Comparison of ENCODE assay signal across 19 cellular contexts in the genomic region with DNA sequence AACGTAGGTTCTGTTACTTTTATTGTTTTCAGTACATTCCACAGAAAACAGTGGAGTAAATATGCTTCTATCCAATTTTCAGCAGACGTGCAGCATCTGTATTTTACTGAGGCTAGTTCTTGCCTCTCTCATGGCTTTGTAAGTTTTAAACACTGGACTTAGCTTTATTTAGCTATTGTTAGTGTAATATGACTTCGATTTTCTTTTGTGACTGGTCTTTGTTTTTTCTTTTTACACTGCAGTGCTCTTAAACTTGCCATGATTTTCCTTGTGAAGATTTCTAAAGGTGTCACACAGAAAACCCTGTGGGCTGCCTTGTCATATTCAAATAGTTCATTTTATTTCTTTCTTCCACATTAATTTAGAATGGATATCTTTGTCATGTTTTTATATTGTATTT.
DNase-seq lines count a peak whose midpoint lies in the region; ATAC-seq and TF ChIP-seq lines count a peak whose summit lies in the region.
"Had no signal": no experiment of that assay in that cellular context is flagged by ENCODE, and none has a peak within 500 bp of the region (broad histone marks: within the 10 kb centered on the region; RNA-seq: fewer than 3 reads in every experiment).

No MANE protein-coding gene starts in this region.

- H3K27ac ChIP-seq in IMR-90 (ENCODE audit: insufficient read depth, low read length) (no peak overlapping the region), neural cell (ENCODE audit: low read length) (no peak overlapping the region), smooth muscle cell (ENCODE audit: low read depth) (no peak overlapping the region)
- H3K27ac ChIP-seq: A549 had no signal

- no CpG with 5 or more reads among the region's 3 CpGs for WGBS in IMR-90 (ENCODE audit: extremely low coverage in 2 of 2, insufficient read length in 1 of 2), 2 experiments
- 84% methylated on average over 3 of the region's 3 CpGs for WGBS in smooth muscle cell (ENCODE audit: low lambda C conversion rate)

- intact Hi-C loops in IMR-90 (cut with micrococcal nuclease), result no loop called here

- H3K36me3 ChIP-seq in IMR-90 (ENCODE audit: control insufficient read depth, insufficient read depth, low read length) (no peaks in the 10 kb centered on the region), neural cell (ENCODE audit: insufficient read depth, low read length) (no peaks in the 10 kb centered on the region), smooth muscle cell (ENCODE audit: low read depth) (no peaks in the 10 kb centered on the region)

- no peak overlapping the region for H2AK9ac ChIP-seq in IMR-90 (replicated peaks; ENCODE audit: low read depth, low read length, poor library complexity)

- H3K4me3 ChIP-seq in IMR-90 (ENCODE audit: insufficient read depth, low read depth, low read length), result no peak overlapping the region
- no peak overlapping the region for H3K4me3 ChIP-seq in neural cell (ENCODE audit: low read length)
- no peak overlapping the region for H3K4me3 ChIP-seq in smooth muscle cell
- H3K4me3 ChIP-seq: A549, GM12878 had no signal

- TF ChIP-seq RAD21 in IMR-90 (IDR thresholded peaks at IDR 0.05; ENCODE audit: low read length), result no peak
- no peak for TF ChIP-seq RAD21 in neural cell (conservative IDR thresholded peaks at IDR 0.05)

- in situ Hi-C loops in IMR-90 (cut with MboI; ENCODE audit: low sequenced_read_pairs), result no loop called here

- no peak overlapping the region for H2BK120ac ChIP-seq in IMR-90 (ENCODE audit: low read depth, low read length)

- dilution Hi-C loops in IMR-90 (cut with HindIII; ENCODE audit: low sequenced_read_pairs, unreplicated experiment), result no loop called here

- H4K20me1 ChIP-seq in IMR-90 (ENCODE audit: insufficient read depth, low read length) (no peaks in the 10 kb centered on the region), neural cell (ENCODE audit: insufficient read depth) (no peaks in the 10 kb centered on the region), smooth muscle cell (ENCODE audit: low read depth) (no peaks in the 10 kb centered on the region)

- H3K9me1 ChIP-seq in IMR-90 (ENCODE audit: insufficient read depth, low read length), result no peaks in the 10 kb centered on the region

- H2AFZ ChIP-seq in IMR-90 (replicated peaks; ENCODE audit: low read length, poor library complexity) (no peak overlapping the region), neural cell (ENCODE audit: low read depth, low read length) (peak overlapping the region; percentile 7), smooth muscle cell (ENCODE audit: low read depth) (peak overlapping the region; percentile 69)

- H3K23ac ChIP-seq in IMR-90 (ENCODE audit: low read depth, low read length), result 0 out of 2 replicates have a peak overlapping the region, but pooled peaks have one; percentile 48

- DNase-seq in DMS114 treated with DMSO at 0.1 percent for 48 hours (lab: John Stamatoyannopoulos, UW; ENCODE audit: unreplicated experiment) (peak; percentile 60), IMR-90 (no peak), smooth muscle cell (lab: John Stamatoyannopoulos, UW; ENCODE audit: unreplicated experiment) (no peak), AG08395 (ENCODE audit: low spot score) (no peak), COR-L47 (lab: John Stamatoyannopoulos, UW) (no peak), kidney tubule cell (ENCODE audit: low spot score) (no peak)
- DNase-seq: 8988T; ACHN; C1 segment of cervical spinal cord; Caco-2; CD4-positive, alpha-beta memory T cell; DMS79; EL; GDM1; H7; HCEC 1CT had no signal

- H2BK5ac ChIP-seq in IMR-90 (ENCODE audit: low read depth, low read length, poor library complexity, severe bottlenecking), result no peak overlapping the region

- peak overlapping the region; percentile 26; the same call in 1 of the 2 replicates for H2BK20ac ChIP-seq in IMR-90 (ENCODE audit: low read depth, low read length)

- TF ChIP-seq CTCF in IMR-90 (conservative IDR thresholded peaks at IDR 0.05; ENCODE audit: low read depth, low read length), result no peak
- TF ChIP-seq CTCF in neural cell (IDR thresholded peaks at IDR 0.05; ENCODE audit: poor library complexity, severe bottlenecking), result no peak
- TF ChIP-seq CTCF in smooth muscle cell (IDR thresholded peaks at IDR 0.05; ENCODE audit: borderline replicate concordance, insufficient read depth, poor library complexity, severe bottlenecking), result no peak

- no peak overlapping the region; the same call in 1 of the 2 replicates for H4K5ac ChIP-seq in IMR-90 (ENCODE audit: low read depth, low read length)

- no peak overlapping the region for H3K18ac ChIP-seq in IMR-90 (ENCODE audit: low read depth, low read length)

- H3K4me1 ChIP-seq in IMR-90 (ENCODE audit: control insufficient read depth, insufficient read depth, low read length) (no peaks in the 10 kb centered on the region), smooth muscle cell (ENCODE audit: low read depth) (no peaks in the 10 kb centered on the region)
- H3K4me1 ChIP-seq: A549, Caco-2 had no signal

- H4K8ac ChIP-seq in IMR-90 (ENCODE audit: low read depth in 2 of 2, low read length in 2 of 2), result no peak overlapping the region

- H3K56ac ChIP-seq in IMR-90 (ENCODE audit: extremely low read depth, insufficient read depth, low read length), result no peak overlapping the region

- H3K9ac ChIP-seq in IMR-90 (ENCODE audit: low read depth, low read length) (no peak overlapping the region), neural cell (ENCODE audit: low read length) (no peak overlapping the region), smooth muscle cell (ENCODE audit: low read depth) (no peak overlapping the region)

- TF ChIP-seq POLR2A in IMR-90 (IDR thresholded peaks at IDR 0.05; ENCODE audit: low read depth, low read length), result no peak

- peak overlapping the region; percentile 10; the same call in 1 of the 2 replicates for H3K14ac ChIP-seq in IMR-90 (replicated peaks; ENCODE audit: low read depth, low read length)

- H3K27me3 ChIP-seq in IMR-90 (ENCODE audit: control insufficient read depth, insufficient read depth, low read length), result no peaks in the 10 kb centered on the region
- no peaks in the 10 kb centered on the region for H3K27me3 ChIP-seq in neural cell (ENCODE audit: insufficient read depth, low read depth, low read length)
- H3K27me3 ChIP-seq in smooth muscle cell (ENCODE audit: low read depth), result no peaks in the 10 kb centered on the region

- H4K91ac ChIP-seq in IMR-90 (ENCODE audit: insufficient read depth, low read depth, low read length), result no peak overlapping the region

- H3F3A ChIP-seq in neural cell (ENCODE audit: insufficient read depth, low read length, poor library complexity, severe bottlenecking), result no peaks in the 10 kb centered on the region
- H3F3A ChIP-seq in smooth muscle cell (ENCODE audit: low read depth), result no peaks in the 10 kb centered on the region

- CTCF ChIA-PET in IMR-90 (lab: Yijun Ruan, JAX), result no interaction called here

- no peak overlapping the region for H2AK5ac ChIP-seq in IMR-90 (ENCODE audit: low read depth, low read length)

- H3K79me2 ChIP-seq in neural cell (replicated peaks; ENCODE audit: insufficient read depth, low read length) (no peaks in the 10 kb centered on the region), smooth muscle cell (ENCODE audit: low read depth) (no peaks in the 10 kb centered on the region)

- no TSS peak for BruUV-seq in IMR-90 (replicated peaks; lab: Mats Ljungman, UMichigan)

- no peak overlapping the region for H2BK15ac ChIP-seq in IMR-90 (ENCODE audit: low read depth, low read length)

- no peak for TF ChIP-seq EP300 in neural cell (conservative IDR thresholded peaks at IDR 0.05; ENCODE audit: poor library complexity, severe bottlenecking)

- H3K9me3 ChIP-seq in IMR-90 (ENCODE audit: control insufficient read depth, insufficient read depth, low read length) (no peaks in the 10 kb centered on the region), neural cell (ENCODE audit: low read length) (no peaks in the 10 kb centered on the region), smooth muscle cell (replicated peaks; ENCODE audit: low read depth) (no peaks in the 10 kb centered on the region)
- H3K9me3 ChIP-seq: A549, Caco-2 had no signal

- POLR2A ChIA-PET in IMR-90 (lab: Charles Lee; ENCODE audit: unreplicated experiment), result no interaction called here

- H3K4ac ChIP-seq in IMR-90 (ENCODE audit: low read depth, low read length), result no peak overlapping the region; the same call in 1 of the 2 replicates

- ATAC-seq in IMR-90 (ENCODE audit: low read depth), result no peak
- ATAC-seq: A549 had no signal

- H3K79me1 ChIP-seq in IMR-90 (ENCODE audit: low read depth in 1 of 2, low read length in 2 of 2), result no peaks in the 10 kb centered on the region

- H3K9me2 ChIP-seq in neural cell (ENCODE audit: insufficient read depth, low read length), result no peaks in the 10 kb centered on the region

- H3K4me2 ChIP-seq in IMR-90 (ENCODE audit: low read depth, low read length) (no peak overlapping the region), neural cell (ENCODE audit: low read length) (no peak overlapping the region), smooth muscle cell (no peak overlapping the region)
- H3K4me2 ChIP-seq: A549 had no signal

TF ChIP-seq in IMR-90, 13 proteins besides CTCF, POLR2A, EP300 and RAD21 (continues in another document):
- TF ChIP-seq SMC3 (IDR thresholded peaks at IDR 0.05; ENCODE audit: low read depth, low read length) (no peak), NFE2L2 (IDR thresholded peaks at IDR 0.05; ENCODE audit: low read depth, low read length) (no peak), MAFK (IDR thresholded peaks at IDR 0.05; ENCODE audit: low read depth, low read length) (no peak), CEBPB (IDR thresholded peaks at IDR 0.05; ENCODE audit: low read depth, low read length) (no peak), CHD1 (IDR thresholded peaks at IDR 0.05; ENCODE audit: low read depth, low read length) (no peak), BHLHE40 (IDR thresholded peaks at IDR 0.05; ENCODE audit: low read depth, low read length) (no peak), MAZ (IDR thresholded peaks at IDR 0.05; ENCODE audit: borderline replicate concordance, low read depth, low read length) (no peak), FOS (IDR thresholded peaks at IDR 0.05; ENCODE audit: low read depth, low read length) (no peak)

TF ChIP-seq in neural cell, 6 proteins besides CTCF, POLR2A, EP300 and RAD21 (continues in another document):
- TF ChIP-seq MXI1 (conservative IDR thresholded peaks at IDR 0.05; ENCODE audit: poor library complexity, severe bottlenecking), result no peak
